Comparison of ENCODE assay signal across 28 cellular contexts in genomic region chr3:23086831-23087230, GRCh38.
"Had no signal": no experiment of that assay in that cellular context is flagged by ENCODE, and none has a peak within 500 bp of the region (broad histone marks: within the 10 kb centered on the region; RNA-seq: fewer than 3 reads in every experiment).

No MANE protein-coding gene starts in this region.

- H3K27me3 Mint-ChIP-seq: activated CD4-positive, alpha-beta memory T cell treated with anti-CD3 and anti-CD28 coated beads for 36 hours; activated CD4-positive, alpha-beta T cell treated with anti-CD3 and anti-CD28 coated beads for 36 hours; activated CD4-positive, alpha-beta T cell treated with anti-CD3 and anti-CD28 coated beads, Interleukin-2, amount 10 ng/mL, durations not matched to agents 24 days and 14 days; activated naive CD4-positive, alpha-beta T cell treated with anti-CD3 and anti-CD28 coated beads, Interleukin-2, amount 10 ng/mL, durations not matched to agents 7 days and 5 days; activated T-cell treated with anti-CD3 and anti-CD28 coated beads, Interleukin-2, amount 50 U/mL, for 24 hours; central memory CD8-positive, alpha-beta T cell; dendritic cell treated with granulocyte-macrophage colony-stimulating factor and Interleukin-4, amounts not matched to agents 40 ng/mL and 50 ng/mL, for 4 days had no signal

- H3K4me3 ChIP-seq: coronary artery, dorsolateral prefrontal cortex had no signal

- H3K36me3 ChIP-seq: brain microvascular endothelial cell had no signal

- H3K4me3 Mint-ChIP-seq: activated CD4-positive, alpha-beta memory T cell treated with anti-CD3 and anti-CD28 coated beads for 36 hours; activated CD4-positive, alpha-beta T cell treated with anti-CD3 and anti-CD28 coated beads for 36 hours; activated CD4-positive, alpha-beta T cell treated with anti-CD3 and anti-CD28 coated beads, Interleukin-2, amount 10 ng/mL, durations not matched to agents 24 days and 14 days; activated naive CD4-positive, alpha-beta T cell treated with anti-CD3 and anti-CD28 coated beads, Interleukin-2, amount 10 ng/mL, durations not matched to agents 7 days and 5 days; activated naive CD8-positive, alpha-beta T cell treated with anti-CD3 and anti-CD28 coated beads, Interleukin-2, amount 10 ng/mL, durations not matched to agents 7 days and 5 days; activated T-cell treated with anti-CD3 and anti-CD28 coated beads, Interleukin-2, amount 50 U/mL, for 24 hours; activated T-cell treated with anti-CD3 and anti-CD28 coated beads, Interleukin-2, amount 50 U/mL, for 72 hours; central memory CD8-positive, alpha-beta T cell; dendritic cell treated with granulocyte-macrophage colony-stimulating factor and Interleukin-4, amounts not matched to agents 40 ng/mL and 50 ng/mL, for 4 days; endodermal cell; T-helper 2 cell treated with Interferon-gamma antibody and Interleukin-4, amounts not matched to agents 5 μg/mL and 100 μg/mL, for 36 hours had no signal

- H3K9me3 Mint-ChIP-seq: activated CD4-positive, alpha-beta T cell treated with anti-CD3 and anti-CD28 coated beads, Interleukin-2, amount 10 ng/mL, durations not matched to agents 24 days and 14 days; activated naive CD4-positive, alpha-beta T cell treated with anti-CD3 and anti-CD28 coated beads, Interleukin-2, amount 10 ng/mL, durations not matched to agents 7 days and 5 days; activated naive CD4-positive, alpha-beta T cell treated with anti-CD3 and anti-CD28 coated beads, Interleukin-2, amount 50 U/mL, for 72 hours; activated naive CD8-positive, alpha-beta T cell treated with anti-CD3 and anti-CD28 coated beads, Interleukin-2, amount 10 ng/mL, durations not matched to agents 7 days and 5 days; activated T-cell treated with anti-CD3 and anti-CD28 coated beads, Interleukin-2, amount 50 U/mL, for 24 hours; central memory CD8-positive, alpha-beta T cell; T-helper 2 cell treated with Interferon-gamma antibody and Interleukin-4, amounts not matched to agents 5 μg/mL and 100 μg/mL, for 36 hours had no signal

- H3K4me1 Mint-ChIP-seq: activated CD4-positive, alpha-beta T cell treated with anti-CD3 and anti-CD28 coated beads for 36 hours; activated CD4-positive, alpha-beta T cell treated with anti-CD3 and anti-CD28 coated beads, Interleukin-2, amount 10 ng/mL, durations not matched to agents 24 days and 14 days; activated naive CD4-positive, alpha-beta T cell treated with anti-CD3 and anti-CD28 coated beads, Interleukin-2, amount 10 ng/mL, durations not matched to agents 7 days and 5 days; activated naive CD8-positive, alpha-beta T cell treated with anti-CD3 and anti-CD28 coated beads, Interleukin-2, amount 10 ng/mL, durations not matched to agents 7 days and 5 days; central memory CD8-positive, alpha-beta T cell; endodermal cell had no signal

- H3K36me3 Mint-ChIP-seq: activated CD4-positive, alpha-beta memory T cell treated with anti-CD3 and anti-CD28 coated beads for 36 hours; activated naive CD4-positive, alpha-beta T cell treated with anti-CD3 and anti-CD28 coated beads, Interleukin-2, amount 10 ng/mL, durations not matched to agents 7 days and 5 days; activated naive CD4-positive, alpha-beta T cell treated with anti-CD3 and anti-CD28 coated beads, Interleukin-2, amount 50 U/mL, for 72 hours; activated naive CD8-positive, alpha-beta T cell treated with anti-CD3 and anti-CD28 coated beads, Interleukin-2, amount 10 ng/mL, durations not matched to agents 7 days and 5 days had no signal

- H3K27ac Mint-ChIP-seq: activated CD4-positive, alpha-beta memory T cell treated with anti-CD3 and anti-CD28 coated beads for 36 hours; activated CD4-positive, alpha-beta T cell treated with anti-CD3 and anti-CD28 coated beads for 36 hours; activated CD4-positive, alpha-beta T cell treated with anti-CD3 and anti-CD28 coated beads, Interleukin-2, amount 10 ng/mL, durations not matched to agents 24 days and 14 days; activated naive CD4-positive, alpha-beta T cell treated with anti-CD3 and anti-CD28 coated beads, Interleukin-2, amount 10 ng/mL, durations not matched to agents 7 days and 5 days; activated naive CD4-positive, alpha-beta T cell treated with anti-CD3 and anti-CD28 coated beads, Interleukin-2, amount 50 U/mL, for 72 hours; activated naive CD8-positive, alpha-beta T cell treated with anti-CD3 and anti-CD28 coated beads, Interleukin-2, amount 10 ng/mL, durations not matched to agents 7 days and 5 days; activated T-cell treated with anti-CD3 and anti-CD28 coated beads, Interleukin-2, amount 50 U/mL, for 24 hours; activated T-cell treated with anti-CD3 and anti-CD28 coated beads, Interleukin-2, amount 50 U/mL, for 72 hours; dendritic cell treated with granulocyte-macrophage colony-stimulating factor and Interleukin-4, amounts not matched to agents 40 ng/mL and 50 ng/mL, for 4 days; endodermal cell; T-helper 2 cell treated with Interferon-gamma antibody and Interleukin-4, amounts not matched to agents 5 μg/mL and 100 μg/mL, for 36 hours had no signal

- H3K27ac ChIP-seq: coronary artery, dorsolateral prefrontal cortex had no signal

- H3K27me3 ChIP-seq: brain microvascular endothelial cell, dorsolateral prefrontal cortex had no signal

- DNase-seq: activated CD4-positive, alpha-beta memory T cell treated with anti-CD3 and anti-CD28 coated beads for 36 hours; activated CD4-positive, alpha-beta T cell treated with anti-CD3 and anti-CD28 coated beads for 36 hours; activated CD4-positive, alpha-beta T cell treated with anti-CD3 and anti-CD28 coated beads, Interleukin-2, amount 10 ng/mL, durations not matched to agents 24 days and 14 days; activated CD4-positive, CD25-positive, alpha-beta regulatory T cell; activated CD4-positive, CD25-positive, alpha-beta regulatory T cell treated with anti-CD3 and anti-CD28 coated beads, Interleukin-2, amount 50 U/mL, for 72 hours; activated CD8-positive, alpha-beta memory T cell treated with anti-CD3 and anti-CD28 coated beads, Interleukin-2, amount 50 U/mL, for 48 hours; activated gamma-delta T cell; activated naive CD4-positive, alpha-beta T cell; activated naive CD4-positive, alpha-beta T cell treated with anti-CD3 and anti-CD28 coated beads, Interleukin-2, amount 10 ng/mL, durations not matched to agents 7 days and 5 days; activated naive CD8-positive, alpha-beta T cell treated with anti-CD3 and anti-CD28 coated beads, Interleukin-2, amount 10 ng/mL, durations not matched to agents 7 days and 5 days; activated T-cell treated with anti-CD3 and anti-CD28 coated beads for 4 hours; activated T-cell treated with anti-CD3 and anti-CD28 coated beads, Interleukin-2, amount 50 U/mL, for 24 hours; activated T-cell treated with anti-CD3 and anti-CD28 coated beads, Interleukin-2, amount 50 U/mL, for 72 hours; amniotic stem cell; anterior cingulate cortex; brain microvascular endothelial cell; dorsolateral prefrontal cortex; effector memory CD4-positive, alpha-beta T cell; endodermal cell; foreskin fibroblast; head of caudate nucleus; T1000 had no signal

- ATAC-seq: activated CD4-positive, alpha-beta T cell treated with anti-CD3 and anti-CD28 coated beads for 36 hours; activated naive CD4-positive, alpha-beta T cell treated with anti-CD3 and anti-CD28 coated beads, Interleukin-2, amount 50 U/mL, for 72 hours; activated T-cell treated with anti-CD3 and anti-CD28 coated beads, Interleukin-2, amount 50 U/mL, for 72 hours; esophagus mucosa had no signal
